In the genomic region with DNA sequence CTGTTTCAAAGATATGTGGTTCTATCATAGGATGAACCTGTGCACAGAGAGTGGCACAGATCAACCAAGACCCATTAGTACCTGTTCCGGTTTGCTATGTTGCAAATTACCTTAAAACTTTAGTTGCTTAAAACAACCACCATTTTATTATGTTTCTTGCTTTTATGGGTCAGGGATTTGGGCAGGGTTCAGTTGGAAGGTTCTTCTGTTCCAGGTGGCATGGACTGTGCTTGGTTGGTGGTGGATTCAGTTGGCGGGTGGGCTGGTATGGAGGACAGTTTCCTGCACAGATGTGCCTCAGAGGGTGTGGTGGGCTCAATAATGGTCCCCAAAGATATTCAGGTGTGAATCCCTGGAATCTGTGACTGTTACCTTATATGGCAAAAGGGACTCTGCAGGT, we compare ENCODE assay signal across 38 cellular contexts.
"Had no signal": no experiment of that assay in that cellular context is flagged by ENCODE, and none has a peak within 500 bp of the region (broad histone marks: within the 10 kb centered on the region; RNA-seq: fewer than 3 reads in every experiment).

No MANE protein-coding gene starts in this region.

- H3K4me1 Mint-ChIP-seq: activated CD4-positive, alpha-beta T cell treated with anti-CD3 and anti-CD28 coated beads, Interleukin-2, amount 10 ng/mL, durations not matched to agents 24 days and 14 days; activated naive CD8-positive, alpha-beta T cell treated with anti-CD3 and anti-CD28 coated beads for 36 hours; activated T-helper 17 cell treated with anti-CD3 and anti-CD28 coated beads, Interleukin-2, amount 50 U/mL, for 72 hours had no signal

- H3K36me3 Mint-ChIP-seq: activated CD4-positive, alpha-beta memory T cell treated with anti-CD3 and anti-CD28 coated beads for 36 hours had no signal

- H3K27me3 ChIP-seq: adrenal gland, body of pancreas, brain microvascular endothelial cell, cardiac muscle cell had no signal

- H3K27ac Mint-ChIP-seq: activated B cell treated with CpG ODN at 0.5 μM for 24 hours; activated CD4-positive, alpha-beta memory T cell treated with anti-CD3 and anti-CD28 coated beads for 36 hours; activated CD4-positive, alpha-beta T cell treated with anti-CD3 and anti-CD28 coated beads, Interleukin-2, amount 10 ng/mL, durations not matched to agents 24 days and 14 days; activated CD8-positive, alpha-beta T cell treated with anti-CD3 and anti-CD28 coated beads for 36 hours; activated naive CD4-positive, alpha-beta T cell treated with anti-CD3 and anti-CD28 coated beads for 36 hours; activated naive CD4-positive, alpha-beta T cell treated with anti-CD3 and anti-CD28 coated beads, Interleukin-2, amount 50 U/mL, for 72 hours; activated naive CD8-positive, alpha-beta T cell treated with anti-CD3 and anti-CD28 coated beads for 36 hours; activated T-cell treated with anti-CD3 and anti-CD28 coated beads, Interleukin-2, amount 50 U/mL, for 72 hours; activated T-helper 1 cell treated with anti-CD3 and anti-CD28 coated beads, Interleukin-12 subunit alpha, Interleukin-12 subunit beta, Interleukin-2, Interleukin-4 antibody, amounts not matched to agents 30 ng/mL and 10 ng/mL and 1 ng/mL, durations not matched to agents 14 hours and 24 hours and 36 hours; activated T-helper 17 cell treated with anti-CD3 and anti-CD28 coated beads, Interleukin-2, amount 50 U/mL, for 72 hours; T-helper 1 cell treated with Interleukin-12 subunit alpha and Interleukin-12 subunit beta and Interleukin-4 antibody, amounts not matched to agents 30 μg/mL and 1 μg/mL, for 36 hours; T-helper 2 cell treated with Interferon-gamma antibody and Interleukin-4, amounts not matched to agents 5 μg/mL and 100 μg/mL, for 36 hours had no signal

- H3K4me3 ChIP-seq: adrenal gland, body of pancreas, cardiac muscle cell had no signal

- H3K9me3 ChIP-seq: adrenal gland, body of pancreas had no signal

- H3K36me3 ChIP-seq: adrenal gland, brain microvascular endothelial cell, cardiac muscle cell had no signal

- ATAC-seq: activated CD8-positive, alpha-beta T cell treated with anti-CD3 and anti-CD28 coated beads for 36 hours; activated naive CD4-positive, alpha-beta T cell treated with anti-CD3 and anti-CD28 coated beads, Interleukin-2, amount 50 U/mL, for 72 hours; activated T-cell treated with anti-CD3 and anti-CD28 coated beads, Interleukin-2, amount 50 U/mL, for 4 hours; activated T-cell treated with anti-CD3 and anti-CD28 coated beads, Interleukin-2, amount 50 U/mL, for 72 hours; activated T-helper 17 cell treated with anti-CD3 and anti-CD28 coated beads, Interleukin-2, amount 50 U/mL, for 72 hours; body of pancreas had no signal

- H3K27ac ChIP-seq: adrenal gland, body of pancreas, brain microvascular endothelial cell, cardiac muscle cell, VCaP had no signal

- FAIRE-seq: astrocyte, bronchial epithelial cell, TTC549 had no signal

- H3K4me1 ChIP-seq: adrenal gland, body of pancreas had no signal

- H3K9me3 Mint-ChIP-seq: activated B cell treated with CpG ODN at 0.5 μM for 24 hours; activated CD4-positive, alpha-beta memory T cell treated with anti-CD3 and anti-CD28 coated beads for 36 hours; activated CD4-positive, alpha-beta T cell treated with anti-CD3 and anti-CD28 coated beads, Interleukin-2, amount 10 ng/mL, durations not matched to agents 24 days and 14 days; activated naive CD8-positive, alpha-beta T cell treated with anti-CD3 and anti-CD28 coated beads for 36 hours; activated T-cell treated with anti-CD3 and anti-CD28 coated beads, Interleukin-2, amount 50 U/mL, for 4 hours; T-helper 2 cell treated with Interferon-gamma antibody and Interleukin-4, amounts not matched to agents 5 μg/mL and 100 μg/mL, for 36 hours had no signal

- H3K4me3 Mint-ChIP-seq: activated B cell treated with CpG ODN at 0.5 μM for 24 hours; activated CD4-positive, alpha-beta memory T cell treated with anti-CD3 and anti-CD28 coated beads for 36 hours; activated CD4-positive, alpha-beta T cell treated with anti-CD3 and anti-CD28 coated beads, Interleukin-2, amount 10 ng/mL, durations not matched to agents 24 days and 14 days; activated CD8-positive, alpha-beta T cell treated with anti-CD3 and anti-CD28 coated beads for 36 hours; activated naive CD4-positive, alpha-beta T cell treated with anti-CD3 and anti-CD28 coated beads for 36 hours; activated naive CD8-positive, alpha-beta T cell treated with anti-CD3 and anti-CD28 coated beads for 36 hours; activated T-cell treated with anti-CD3 and anti-CD28 coated beads, Interleukin-2, amount 50 U/mL, for 4 hours; activated T-cell treated with anti-CD3 and anti-CD28 coated beads, Interleukin-2, amount 50 U/mL, for 72 hours; activated T-helper 1 cell treated with anti-CD3 and anti-CD28 coated beads, Interleukin-12 subunit alpha, Interleukin-12 subunit beta, Interleukin-2, Interleukin-4 antibody, amounts not matched to agents 30 ng/mL and 10 ng/mL and 1 ng/mL, durations not matched to agents 14 hours and 24 hours and 36 hours; activated T-helper 17 cell treated with anti-CD3 and anti-CD28 coated beads, Interleukin-2, amount 50 U/mL, for 72 hours; T-helper 1 cell treated with Interleukin-12 subunit alpha and Interleukin-12 subunit beta and Interleukin-4 antibody, amounts not matched to agents 30 μg/mL and 1 μg/mL, for 36 hours; T-helper 2 cell treated with Interferon-gamma antibody and Interleukin-4, amounts not matched to agents 5 μg/mL and 100 μg/mL, for 36 hours had no signal

- H3K27me3 Mint-ChIP-seq: activated CD4-positive, alpha-beta T cell treated with anti-CD3 and anti-CD28 coated beads, Interleukin-2, amount 10 ng/mL, durations not matched to agents 24 days and 14 days had no signal

- DNase-seq: activated B cell treated with CpG ODN at 0.5 μM for 24 hours; activated CD4-positive, alpha-beta memory T cell treated with anti-CD3 and anti-CD28 coated beads for 36 hours; activated CD4-positive, alpha-beta T cell treated with anti-CD3 and anti-CD28 coated beads for 4 hours; activated CD4-positive, alpha-beta T cell treated with anti-CD3 and anti-CD28 coated beads, Interleukin-2, amount 10 ng/mL, durations not matched to agents 24 days and 14 days; activated CD4-positive, alpha-beta T cell treated with anti-CD3 and anti-CD28 coated beads, Interleukin-2, amount 50 U/mL, for 1 hour; activated CD4-positive, alpha-beta T cell treated with anti-CD3 and anti-CD28 coated beads, Interleukin-2, amount 50 U/mL, for 4 hours; activated CD4-positive, CD25-positive, alpha-beta regulatory T cell treated with anti-CD3 and anti-CD28 coated beads, Interleukin-2, amount 50 U/mL, for 72 hours; activated CD8-positive, alpha-beta memory T cell treated with anti-CD3 and anti-CD28 coated beads, Interleukin-2, amount 50 U/mL, for 4 hours; activated CD8-positive, alpha-beta T cell treated with anti-CD3 and anti-CD28 coated beads for 36 hours; activated effector memory CD4-positive, alpha-beta T cell treated with anti-CD3 and anti-CD28 coated beads, Interleukin-2, amount 50 U/mL, for 16 hours; activated gamma-delta T cell treated with Interleukin-2 at 50 U/mL for 16 hours; activated naive CD4-positive, alpha-beta T cell; activated naive CD4-positive, alpha-beta T cell treated with anti-CD3 and anti-CD28 coated beads for 36 hours; activated naive CD4-positive, alpha-beta T cell treated with anti-CD3 and anti-CD28 coated beads, Interleukin-2, amount 50 U/mL, for 16 hours; activated naive CD8-positive, alpha-beta T cell treated with anti-CD3 and anti-CD28 coated beads for 36 hours; activated T-cell treated with anti-CD3 and anti-CD28 coated beads for 4 hours; activated T-cell treated with anti-CD3 and anti-CD28 coated beads, Interleukin-2, amount 50 U/mL, for 1 hour; activated T-cell treated with anti-CD3 and anti-CD28 coated beads, Interleukin-2, amount 50 U/mL, for 4 hours; activated T-cell treated with anti-CD3 and anti-CD28 coated beads, Interleukin-2, amount 50 U/mL, for 72 hours; adrenal gland; amniotic stem cell; aorta; body of pancreas; brain microvascular endothelial cell; central memory CD4-positive, alpha-beta T cell; T-helper 1 cell; T-helper 2 cell; T-helper 9 cell had no signal
